7 cellular contexts compared by ENCODE assay signal in the genomic region with DNA sequence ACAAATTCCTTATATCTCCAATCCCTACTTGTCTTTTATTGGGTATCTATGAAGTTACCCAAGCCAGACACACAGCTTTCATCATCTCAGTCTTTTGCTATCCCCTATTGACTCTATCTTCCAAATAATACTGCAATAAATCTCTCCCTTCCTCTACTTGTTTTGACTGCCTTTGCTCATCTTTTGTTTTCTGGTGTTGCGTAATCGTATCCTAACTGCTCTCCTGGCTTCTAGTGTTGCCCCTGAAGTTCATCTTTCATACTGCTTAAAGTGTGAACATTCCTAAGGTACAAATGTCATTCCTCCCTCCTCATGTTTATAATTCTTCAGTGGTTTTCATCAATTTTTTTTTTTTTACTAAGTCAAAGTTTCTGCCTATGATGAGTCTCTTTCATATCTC.
"Had no signal": no experiment of that assay in that cellular context is flagged by ENCODE, and none has a peak within 500 bp of the region (broad histone marks: within the 10 kb centered on the region; RNA-seq: fewer than 3 reads in every experiment).

No MANE protein-coding gene starts in this region.

- H2AFZ ChIP-seq: GM23248 had no signal

- DNase-seq: GM23248, GOT3, H9, HCEC 1CT, KG1 had no signal

- FAIRE-seq: H54 had no signal

- H3K9ac ChIP-seq: GM23248 had no signal

- H3K4me3 ChIP-seq: GM23248 had no signal

- H3K27ac ChIP-seq: GM23248, HL-60 had no signal
